ENCODE assay signal across 8 cellular contexts in the genomic region with DNA sequence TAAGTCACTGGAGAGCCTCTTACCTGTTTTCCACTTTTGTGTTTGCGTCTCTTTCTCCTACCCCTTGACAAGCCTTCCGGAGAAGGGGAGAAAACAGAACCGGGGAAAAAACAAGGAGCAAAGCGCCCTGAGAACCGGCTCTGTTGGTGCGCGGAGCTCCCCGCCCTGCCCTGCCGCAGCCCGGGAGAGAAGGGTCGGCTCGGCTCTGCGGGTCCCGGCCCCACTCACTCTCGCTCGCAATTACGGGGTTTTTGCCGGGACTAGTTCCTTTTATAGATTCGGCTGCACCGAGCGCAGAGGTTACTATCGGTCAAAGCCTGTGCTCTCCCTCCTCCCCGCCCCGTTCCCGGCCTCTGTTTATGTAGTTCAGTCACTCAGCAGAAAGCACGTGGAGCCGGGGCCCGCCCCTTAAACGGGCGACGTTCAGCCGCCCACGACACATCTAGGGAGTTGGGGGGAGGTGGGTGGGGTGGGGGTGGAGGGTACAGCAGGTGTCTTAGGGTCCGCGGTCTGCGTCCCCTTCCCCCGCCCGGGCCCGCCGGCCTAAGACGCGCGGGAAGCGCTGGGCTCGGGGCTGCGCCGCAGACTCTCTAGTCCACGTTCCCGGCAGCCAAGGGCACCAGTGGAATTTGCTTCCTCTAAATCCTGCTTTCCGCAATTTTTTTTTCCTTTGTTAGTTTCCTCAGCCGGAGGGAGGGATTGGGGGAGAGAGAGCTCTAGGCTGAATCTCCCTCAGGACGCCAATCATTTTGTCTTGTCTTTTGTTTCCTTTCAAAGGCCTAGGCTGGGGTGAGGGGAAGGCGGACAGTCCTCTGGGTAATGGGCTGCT. TPM values are rescaled to one million over a fixed set of nuclear protein-coding genes. Genes with fewer than 3 reads are reported as not detected.
A peak's percentile ranks its signal among the peaks of the same experiment; 100 is the strongest.
DNase-seq lines count a peak whose midpoint lies in the region; ATAC-seq and TF ChIP-seq lines count a peak whose summit lies in the region.

A gene with protein sequence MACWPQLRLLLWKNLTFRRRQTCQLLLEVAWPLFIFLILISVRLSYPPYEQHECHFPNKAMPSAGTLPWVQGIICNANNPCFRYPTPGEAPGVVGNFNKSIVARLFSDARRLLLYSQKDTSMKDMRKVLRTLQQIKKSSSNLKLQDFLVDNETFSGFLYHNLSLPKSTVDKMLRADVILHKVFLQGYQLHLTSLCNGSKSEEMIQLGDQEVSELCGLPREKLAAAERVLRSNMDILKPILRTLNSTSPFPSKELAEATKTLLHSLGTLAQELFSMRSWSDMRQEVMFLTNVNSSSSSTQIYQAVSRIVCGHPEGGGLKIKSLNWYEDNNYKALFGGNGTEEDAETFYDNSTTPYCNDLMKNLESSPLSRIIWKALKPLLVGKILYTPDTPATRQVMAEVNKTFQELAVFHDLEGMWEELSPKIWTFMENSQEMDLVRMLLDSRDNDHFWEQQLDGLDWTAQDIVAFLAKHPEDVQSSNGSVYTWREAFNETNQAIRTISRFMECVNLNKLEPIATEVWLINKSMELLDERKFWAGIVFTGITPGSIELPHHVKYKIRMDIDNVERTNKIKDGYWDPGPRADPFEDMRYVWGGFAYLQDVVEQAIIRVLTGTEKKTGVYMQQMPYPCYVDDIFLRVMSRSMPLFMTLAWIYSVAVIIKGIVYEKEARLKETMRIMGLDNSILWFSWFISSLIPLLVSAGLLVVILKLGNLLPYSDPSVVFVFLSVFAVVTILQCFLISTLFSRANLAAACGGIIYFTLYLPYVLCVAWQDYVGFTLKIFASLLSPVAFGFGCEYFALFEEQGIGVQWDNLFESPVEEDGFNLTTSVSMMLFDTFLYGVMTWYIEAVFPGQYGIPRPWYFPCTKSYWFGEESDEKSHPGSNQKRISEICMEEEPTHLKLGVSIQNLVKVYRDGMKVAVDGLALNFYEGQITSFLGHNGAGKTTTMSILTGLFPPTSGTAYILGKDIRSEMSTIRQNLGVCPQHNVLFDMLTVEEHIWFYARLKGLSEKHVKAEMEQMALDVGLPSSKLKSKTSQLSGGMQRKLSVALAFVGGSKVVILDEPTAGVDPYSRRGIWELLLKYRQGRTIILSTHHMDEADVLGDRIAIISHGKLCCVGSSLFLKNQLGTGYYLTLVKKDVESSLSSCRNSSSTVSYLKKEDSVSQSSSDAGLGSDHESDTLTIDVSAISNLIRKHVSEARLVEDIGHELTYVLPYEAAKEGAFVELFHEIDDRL (N-terminal part only) (minus strand): TSS at position 244 of the 829 bp plus-strand sequence. CDS start 24,476 bp downstream, outside the sequence.

- DNase-seq in GM13976 (ENCODE audit: low spot score) = peak; percentile 73
- peak; percentile 70 for DNase-seq in HPDE6-E6E7 (ENCODE audit: extremely low spot score)
- peak; percentile 74 to 79 for DNase-seq in SJSA1 (ENCODE audit: low read depth in 1 of 2, low spot score in 2 of 2)
- peak; percentile 63 for DNase-seq in activated naive CD4-positive, alpha-beta T cell treated with Interleukin-2 at 50 U/mL for 16 hours
- peak; percentile 63 to 76 for DNase-seq in foreskin keratinocyte
- DNase-seq in nephron progenitor cell = peak; percentile 81
- peak; percentile 91 for DNase-seq in stomach
- no peak for DNase-seq in NCI-H345 treated with DMSO at 0.1 percent for 48 hours (lab: John Stamatoyannopoulos, UW; ENCODE audit: unreplicated experiment)

- no peaks in the 10 kb centered on the region for H3K27me3 ChIP-seq in SJSA1 (replicated peaks)
- no peaks in the 10 kb centered on the region for H3K27me3 ChIP-seq in foreskin keratinocyte
- H3K27me3 ChIP-seq in stomach = no peaks in the 10 kb centered on the region

- H3K4me1 ChIP-seq in SJSA1 (replicated peaks) (peaks cover 22% of the 10 kb centered on the region), foreskin keratinocyte (no peaks in the 10 kb centered on the region), stomach (peaks cover 15 to 43% (median 30%) of the 10 kb centered on the region in 4 donors)

- intact Hi-C loops in stomach (cut with DNase I; ENCODE audit: low total_unique reads) = loop anchor here (5.0 kb wide), 3 partner anchors 39 to 229 kb away; no protein-coding TSS in a partner anchor

- H3K9me3 ChIP-seq in SJSA1 (replicated peaks) (no peaks in the 10 kb centered on the region), stomach (no peaks in the 10 kb centered on the region)

- TF ChIP-seq POLR2A in stomach (IDR thresholded peaks at IDR 0.05) = peak in 2 of 4 donors; percentile 24 to 42

- no peak for TF ChIP-seq EP300 in stomach (IDR thresholded peaks at IDR 0.05)

- H3K4me3 ChIP-seq in SJSA1 = peak within 1 kb of the TSS; percentile 49
- peak within 1 kb of the TSS; percentile 62 to 86 (median 70) for H3K4me3 ChIP-seq in stomach

- no peak for TF ChIP-seq CTCF in GM13976 (IDR thresholded peaks at IDR 0.05; ENCODE audit: borderline replicate concordance, control extremely low read depth, extremely low read depth, insufficient read depth, missing control alignments)
- no peak for TF ChIP-seq CTCF in foreskin keratinocyte (conservative IDR thresholded peaks at IDR 0.05)
- no peak for TF ChIP-seq CTCF in nephron progenitor cell (IDR thresholded peaks at IDR 0.05)
- no peak for TF ChIP-seq CTCF in stomach (IDR thresholded peaks at IDR 0.05)

- H3K27ac Mint-ChIP-seq in nephron progenitor cell = peak within 1 kb of the TSS; percentile 93

- H3K9me3 Mint-ChIP-seq in nephron progenitor cell = no peaks in the 10 kb centered on the region

- H3K36me3 ChIP-seq in SJSA1 (no peaks in the 10 kb centered on the region), stomach (no peaks in the 10 kb centered on the region)

- no peaks in the 10 kb centered on the region for H3K36me3 Mint-ChIP-seq in nephron progenitor cell (ENCODE audit: low read depth)

- H3K27me3 Mint-ChIP-seq in nephron progenitor cell (ENCODE audit: low read depth, poor library complexity) = peaks cover 11% of the 10 kb centered on the region

- 4 to 11% (median 8%) methylated on average over 44 to 53 of the region's 53 CpGs for WGBS in stomach, 5 donors

- peak within 1 kb of the TSS; percentile 98 for H3K4me3 Mint-ChIP-seq in nephron progenitor cell

- H3K27ac ChIP-seq in SJSA1 (peak within 1 kb of the TSS; percentile 62), foreskin keratinocyte (peak within 1 kb of the TSS; percentile 76), stomach (peak within 1 kb of the TSS; percentile 83 to 91 (median 88))

- H3K4me1 Mint-ChIP-seq in nephron progenitor cell = peaks cover 23% of the 10 kb centered on the region

- ATAC-seq in foreskin keratinocyte = peak; percentile 78

- in situ Hi-C loops in GM13976 (cut with MboI; ENCODE audit: low sequenced_read_pairs, unreplicated experiment) = no loop called here

RNA-seq across cellular contexts. Expression of the gene that starts here (rescaled TPM):
- 4.7 and 8.9 TPM in 2 replicates for total RNA-seq in SJSA1 (2014; rRNA removed; shearing (Covaris generic))
- total RNA-seq in foreskin keratinocyte = 24.3 and 24.5 TPM in 2 replicates
- 2.2 and 2.6 TPM in 2 replicates for polyA plus RNA-seq in foreskin keratinocyte
- total RNA-seq in stomach = 10 to 100 TPM; 16.2 to 75.3 (median 21.0) TPM
- polyA plus RNA-seq in stomach = 1 to 10 TPM; 1.9 to 4.9 (median 3.3) TPM
